8 cellular contexts compared by ENCODE assay signal in genomic region chr12:25241171-25242020, GRCh38. TPM values are rescaled to one million over a fixed set of nuclear protein-coding genes. Genes with fewer than 3 reads are reported as not detected.
A peak's percentile ranks its signal among the peaks of the same experiment; 100 is the strongest.
DNase-seq lines count a peak whose midpoint lies in the region; ATAC-seq and TF ChIP-seq lines count a peak whose summit lies in the region.

No MANE protein-coding gene starts in this region.

- H3K4me1 ChIP-seq in lower lobe of right lung = peaks cover 10% of the 10 kb centered on the region

- TF ChIP-seq CTCF in cardiac fibroblast (IDR thresholded peaks at IDR 0.05; ENCODE audit: low read depth, low read length) (peak; percentile 66), lower lobe of right lung (IDR thresholded peaks at IDR 0.05) (peak; percentile 69)

- no peak overlapping the region for H3K27ac ChIP-seq in lower lobe of right lung

- H3K4me3 ChIP-seq in cardiac fibroblast (replicated peaks in 1 of 2; ENCODE audit: low read depth in 2 of 2, low read length in 2 of 2) (no peak overlapping the region), lower lobe of right lung (no peak overlapping the region)

- peak; percentile 4 for DNase-seq in SKM-1 treated with dmso at 0.1 percent for 144 hours (lab: John Stamatoyannopoulos, UW; ENCODE audit: unreplicated experiment)
- no peak for DNase-seq in SKM-1 (lab: John Stamatoyannopoulos, UW; ENCODE audit: unreplicated experiment)
- DNase-seq in H4 (ENCODE audit: low spot score) = peak; percentile 13
- peak; percentile 8 for DNase-seq in NCI-H526 treated with DMSO at 0.1 percent for 48 hours (lab: John Stamatoyannopoulos, UW)
- peak; percentile 74 to 77 for DNase-seq in cardiac fibroblast (ENCODE audit: low read depth in 2 of 2)
- DNase-seq in lower lobe of right lung = no peak

- peak; percentile 60 to 67 for ATAC-seq in lower lobe of right lung
- no peak for ATAC-seq in GM19395 (IDR thresholded peaks at IDR 0.05; ENCODE audit: unreplicated experiment)
- ATAC-seq in GM21825 (IDR thresholded peaks at IDR 0.05; ENCODE audit: unreplicated experiment) = no peak

- no peaks in the 10 kb centered on the region for H3K27me3 ChIP-seq in lower lobe of right lung (ENCODE audit: low read depth)

- H3K36me3 ChIP-seq in lower lobe of right lung = peaks cover 36% of the 10 kb centered on the region

- no peaks in the 10 kb centered on the region for H3K9me3 ChIP-seq in lower lobe of right lung

- intact Hi-C loops in lower lobe of right lung (cut with DNase I) = no loop called here

RNA-seq across cellular contexts. Expression of gene KRAS, which starts 9.3 kb away (rescaled TPM):
- total RNA-seq in H4 (2014; rRNA removed; shearing (Covaris generic)) = 7.3 and 11.1 TPM in 2 replicates
- total RNA-seq in lower lobe of right lung = 28.6 TPM

RNA-seq across cellular contexts. Expression of gene ETFRF1, which starts 46.4 kb away (rescaled TPM):
- total RNA-seq in H4 (2014; rRNA removed; shearing (Covaris generic)) = 43.1 and 46.1 TPM in 2 replicates
- 24.7 TPM for total RNA-seq in lower lobe of right lung

RNA-seq across cellular contexts. Expression of gene DNAI7, which starts 46.4 kb away (rescaled TPM):
- total RNA-seq in H4 (2014; rRNA removed; shearing (Covaris generic)) = 0.23 and 0.60 TPM in 2 replicates
- 6.7 TPM for total RNA-seq in lower lobe of right lung

Comparison
In these comparisons a context has a peak if more than half of its experiments do, and no peak if none do; other contexts are left out.
1. DNase-seq: peak in SKM-1 treated with dmso at 0.1 percent for 144 hours (single experiment), H4 (single experiment), NCI-H526 treated with DMSO at 0.1 percent for 48 hours (single experiment) and cardiac fibroblast (2 of 2); none in SKM-1 (single experiment) and lower lobe of right lung (single experiment).
2. ATAC-seq: peak in lower lobe of right lung (2 of 2); none in GM19395 (single experiment) and GM21825 (single experiment).